Comparison of ENCODE assay signal across 8 cellular contexts in genomic region chr2:191811807-191812602, GRCh38. TPM values are rescaled to one million over a fixed set of nuclear protein-coding genes. Genes with fewer than 3 reads are reported as not detected.
DNase-seq lines count a peak whose midpoint lies in the region; ATAC-seq, FAIRE-seq and TF ChIP-seq lines count a peak whose summit lies in the region.

No MANE protein-coding gene starts in this region.

- no peaks in the 10 kb centered on the region for H3K36me3 Mint-ChIP-seq in activated T-cell treated with anti-CD3 and anti-CD28 coated beads, Interleukin-2, amount 50 U/mL, for 72 hours (ENCODE audit: insufficient read depth in 2 of 2)

- no peaks in the 10 kb centered on the region for H3K4me1 ChIP-seq in ovary (ENCODE audit: insufficient read depth)

- peak; percentile 87 for ATAC-seq in GM19351 (IDR thresholded peaks at IDR 0.05; ENCODE audit: unreplicated experiment)
- peak; percentile 71 for ATAC-seq in HG03457 (IDR thresholded peaks at IDR 0.05; ENCODE audit: unreplicated experiment)
- ATAC-seq in activated T-cell treated with anti-CD3 and anti-CD28 coated beads, Interleukin-2, amount 50 U/mL, for 72 hours (replicated peaks in 1 of 2): peak in 1 of 2 donors; percentile 53

- no peaks in the 10 kb centered on the region for H3K27me3 Mint-ChIP-seq in activated T-cell treated with anti-CD3 and anti-CD28 coated beads, Interleukin-2, amount 50 U/mL, for 72 hours (ENCODE audit: low read depth)

- no peak overlapping the region for H3K27ac ChIP-seq in ovary

- WGBS in ovary, 3 donors: 38 to 40% (median 39%) methylated on average over 9 of the region's 9 CpGs

- TF ChIP-seq POLR2A in ovary (IDR thresholded peaks at IDR 0.05): no peak

- FAIRE-seq in D721Med (lab: Jason Lieb, UNC): peak; percentile 58

- H3K36me3 ChIP-seq in ovary: no peaks in the 10 kb centered on the region

- DNase-seq in D721Med (ENCODE audit: insufficient read length, low spot score): peak; percentile 19
- peak; percentile 38 for DNase-seq in NCI-H526 treated with DMSO at 0.1 percent for 48 hours (lab: John Stamatoyannopoulos, UW)
- DNase-seq in activated T-cell treated with anti-CD3 and anti-CD28 coated beads, Interleukin-2, amount 50 U/mL, for 72 hours: peak; percentile 32 to 36
- peak; percentile 6 for DNase-seq in germinal center (ENCODE audit: low spot score)
- peak; percentile 49 to 76 (median 75) for DNase-seq in ovary
- no peak for DNase-seq in mesenteric fat pad (ENCODE audit: low spot score)

- TF ChIP-seq EP300 in ovary (IDR thresholded peaks at IDR 0.05): no peak

- no peak overlapping the region for H3K27ac Mint-ChIP-seq in activated T-cell treated with anti-CD3 and anti-CD28 coated beads, Interleukin-2, amount 50 U/mL, for 72 hours

- H3K9me3 Mint-ChIP-seq in activated T-cell treated with anti-CD3 and anti-CD28 coated beads, Interleukin-2, amount 50 U/mL, for 72 hours: no peaks in the 10 kb centered on the region

- no peak overlapping the region for H3K4me3 Mint-ChIP-seq in activated T-cell treated with anti-CD3 and anti-CD28 coated beads, Interleukin-2, amount 50 U/mL, for 72 hours

- H3K27me3 ChIP-seq in ovary: no peaks in the 10 kb centered on the region

- no peaks in the 10 kb centered on the region for H3K9me3 ChIP-seq in ovary

- peak; percentile 95 for TF ChIP-seq CTCF in D721Med (IDR thresholded peaks at IDR 0.05; ENCODE audit: insufficient read depth, missing control alignments)
- peak; percentile 68 to 81 (median 74) for TF ChIP-seq CTCF in ovary (IDR thresholded peaks at IDR 0.05)

- no peaks in the 10 kb centered on the region for H3K4me1 Mint-ChIP-seq in activated T-cell treated with anti-CD3 and anti-CD28 coated beads, Interleukin-2, amount 50 U/mL, for 72 hours (ENCODE audit: low read depth)

- H3K4me3 ChIP-seq in ovary: no peak overlapping the region

- intact Hi-C loops in ovary (cut with DNase I): loop anchor here in 3 of 4 donors (5.0 kb wide), 2 partner anchors 255 to 350 kb away; no protein-coding TSS in a partner anchor

RNA-seq across cellular contexts. Expression of gene CAVIN2, which starts 34.9 kb away (rescaled TPM):
- total RNA-seq in activated T-cell treated with anti-CD3 and anti-CD28 coated beads, Interleukin-2, amount 50 U/mL, for 72 hours: not detected
- total RNA-seq in ovary (10 to 100 TPM; 34.0 to 67.6 (median 47.9) TPM), mesenteric fat pad (52.3 TPM)
- 10 to 100 TPM; 39.0 to 40.3 TPM for polyA plus RNA-seq in ovary

Comparison
In these comparisons a context has a peak if more than half of its experiments do, and no peak if none do; other contexts are left out.
1. RNA of gene CAVIN2, which starts 34.9 kb away (total RNA-seq): 52.3 TPM in mesenteric fat pad (single experiment) and 34.0 to 67.6 TPM in ovary; not detected in activated T-cell treated with anti-CD3 and anti-CD28 coated beads, Interleukin-2, amount 50 U/mL, for 72 hours; every median in the first group is over 10 times any median in the second.